ENCODE assay signal across 8 cellular contexts in genomic region chr11:6619021-6619745, GRCh38. TPM values are rescaled to one million over a fixed set of nuclear protein-coding genes. Genes with fewer than 3 reads are reported as not detected.
A peak's percentile ranks its signal among the peaks of the same experiment; 100 is the strongest.
DNase-seq lines count a peak whose midpoint lies in the region; ATAC-seq and TF ChIP-seq lines count a peak whose summit lies in the region.

Gene TPP1, minus strand, starts transcription at chr11:6619422. Its CDS starts 22 bp downstream, at chr11:6619400.

- H3K27ac ChIP-seq in CD4-positive, CD25-positive, alpha-beta regulatory T cell (ENCODE audit: insufficient read depth, low read length, poor library complexity, severe bottlenecking), result peak within 1 kb of the TSS; percentile 87
- H3K27ac ChIP-seq in dorsolateral prefrontal cortex (peak within 1 kb of the TSS; percentile 76 to 99 (median 94)), liver (ENCODE audit: low read depth in 1 of 2, low read length in 2 of 2) (peak within 1 kb of the TSS; percentile 76 to 85)

- peak; percentile 87 to 93 (median 91) for DNase-seq in CD4-positive, CD25-positive, alpha-beta regulatory T cell
- DNase-seq in NCI-H774 (lab: John Stamatoyannopoulos, UW) (peak; percentile 83), dorsolateral prefrontal cortex (peak; percentile 83 to 99 (median 97))
- peak; percentile 84 to 87 for DNase-seq in activated CD4-positive, alpha-beta T cell treated with anti-CD3 and anti-CD28 coated beads, Interleukin-2, amount 50 U/mL, for 4 hours
- DNase-seq in stimulated activated CD4-positive, alpha-beta T cell treated with anti-CD3 and anti-CD28 coated beads, Interleukin-4, amount 100 ng/mL, for 24 hours, result peak; percentile 91

- no peaks in the 10 kb centered on the region for H3K9me3 Mint-ChIP-seq in CD4-positive, CD25-positive, alpha-beta regulatory T cell

- peak in 1 of 2 donors; percentile 32 for TF ChIP-seq RAD21 in liver (IDR thresholded peaks at IDR 0.05)

- H3K4me1 Mint-ChIP-seq in CD4-positive, CD25-positive, alpha-beta regulatory T cell, result peaks cover 0 to 20% (median 13%) of the 10 kb centered on the region in 4 donors

- H3K4me3 Mint-ChIP-seq in CD4-positive, CD25-positive, alpha-beta regulatory T cell, result no peak within 1 kb of the TSS

- ATAC-seq in CD4-positive, CD25-positive, alpha-beta regulatory T cell (ENCODE audit: low read depth in 2 of 2), result peak; percentile 89 to 90
- ATAC-seq in GM19438 (IDR thresholded peaks at IDR 0.05; ENCODE audit: low read depth, unreplicated experiment) (peak; percentile 98), HG03571 (IDR thresholded peaks at IDR 0.05; ENCODE audit: unreplicated experiment) (peak; percentile 99)

- no peaks in the 10 kb centered on the region for H3K9me3 ChIP-seq in CD4-positive, CD25-positive, alpha-beta regulatory T cell (ENCODE audit: control insufficient read depth in 2 of 2, low read length in 2 of 2)
- no peaks in the 10 kb centered on the region for H3K9me3 ChIP-seq in liver (ENCODE audit: control insufficient read depth in 4 of 4, low read length in 3 of 4)

- H3K9ac ChIP-seq in liver (ENCODE audit: low read depth in 1 of 2, low read length in 2 of 2), result peak within 1 kb of the TSS; percentile 81 to 83

- intact Hi-C loops in dorsolateral prefrontal cortex (cut with DNase I), result loop anchor here in 1 of 2 donors (2.0 kb wide), 1 partner anchor 64 kb away; the partner anchor contains the start of gene MRPL17

- H3K27ac Mint-ChIP-seq in CD4-positive, CD25-positive, alpha-beta regulatory T cell, result no peak within 1 kb of the TSS

- H3K36me3 Mint-ChIP-seq in CD4-positive, CD25-positive, alpha-beta regulatory T cell, result peaks cover 17% of the 10 kb centered on the region

- TF ChIP-seq CTCF in dorsolateral prefrontal cortex (IDR thresholded peaks at IDR 0.05 in 54 of 56, conservative IDR thresholded peaks at IDR 0.05 in 2 of 56; ENCODE audit: low read depth in 1 of 56, partially characterized antibody in 56 of 56) (peak in 17 of 56 donors; percentile 1 to 43 (median 15)), liver (IDR thresholded peaks at IDR 0.05; ENCODE audit: low read depth, low read length, missing input control) (no peak)

- peaks cover 16% of the 10 kb centered on the region for H3K36me3 ChIP-seq in CD4-positive, CD25-positive, alpha-beta regulatory T cell (ENCODE audit: control insufficient read depth, insufficient read depth, low read length)
- peaks cover 7 to 16% (median 8%) of the 10 kb centered on the region in 4 donors for H3K36me3 ChIP-seq in liver (ENCODE audit: control insufficient read depth in 4 of 4, insufficient read depth in 3 of 4, low read depth in 1 of 4, low read length in 3 of 4)

- H3K4me3 ChIP-seq in CD4-positive, CD25-positive, alpha-beta regulatory T cell (ENCODE audit: low read depth, low read length), result peak within 1 kb of the TSS; percentile 98
- peak within 1 kb of the TSS; percentile 52 to 98 (median 85) for H3K4me3 ChIP-seq in dorsolateral prefrontal cortex
- H3K4me3 ChIP-seq in liver (ENCODE audit: low read depth in 1 of 3, low read length in 3 of 3), result peak within 1 kb of the TSS; percentile 56 to 96 (median 68)

- peaks cover 29% of the 10 kb centered on the region for H3K4me1 ChIP-seq in CD4-positive, CD25-positive, alpha-beta regulatory T cell (ENCODE audit: control insufficient read depth, insufficient read depth, low read length, poor library complexity, severe bottlenecking)
- peaks cover 0 to 24% (median 12%) of the 10 kb centered on the region in 4 donors for H3K4me1 ChIP-seq in liver (ENCODE audit: control insufficient read depth in 4 of 4, insufficient read depth in 4 of 4, low read length in 3 of 4)

- H3K27me3 ChIP-seq in CD4-positive, CD25-positive, alpha-beta regulatory T cell (ENCODE audit: control insufficient read depth, insufficient read depth, low read length), result no peaks in the 10 kb centered on the region
- no peaks in the 10 kb centered on the region for H3K27me3 ChIP-seq in dorsolateral prefrontal cortex
- H3K27me3 ChIP-seq in liver (ENCODE audit: control insufficient read depth in 4 of 4, insufficient read depth in 4 of 4, low read length in 3 of 4), result no peaks in the 10 kb centered on the region

- under 1% methylated on average over 16 of the region's 16 CpGs for WGBS in liver

- H3K27me3 Mint-ChIP-seq in CD4-positive, CD25-positive, alpha-beta regulatory T cell, result no peaks in the 10 kb centered on the region

TF ChIP-seq in liver, 16 proteins besides CTCF, POLR2A, EP300 and RAD21:
- TF ChIP-seq GABPA (IDR thresholded peaks at IDR 0.05 in 1 of 2, conservative IDR thresholded peaks at IDR 0.05 in 1 of 2) (peak in 1 of 2 donors; percentile 52), SP1 (IDR thresholded peaks at IDR 0.05) (peak; percentile 27), YY1 (IDR thresholded peaks at IDR 0.05) (peak; percentile 69), EGR1 (IDR thresholded peaks at IDR 0.05; ENCODE audit: low read depth in 2 of 2) (peak in 1 of 2 donors; percentile 24), FOXA1 (IDR thresholded peaks at IDR 0.05) (no peak), RXRA (IDR thresholded peaks at IDR 0.05) (peak in 1 of 2 donors; percentile 4), NR2F2 (IDR thresholded peaks at IDR 0.05) (no peak), REST (IDR thresholded peaks at IDR 0.05) (peak; percentile 58), JUND (IDR thresholded peaks at IDR 0.05) (peak in 1 of 2 donors; percentile 5), ATF3 (IDR thresholded peaks at IDR 0.05) (no peak)

RNA-seq across cellular contexts. Expression of gene TPP1, which starts in this region (rescaled TPM):
- total RNA-seq in CD4-positive, CD25-positive, alpha-beta regulatory T cell, result 100 TPM
- 100 to 1,000 TPM; 135 to 165 (median 137) TPM for polyA plus RNA-seq in CD4-positive, CD25-positive, alpha-beta regulatory T cell
- total RNA-seq in dorsolateral prefrontal cortex (100 to 1,000 TPM in 118 of 120 experiments, 10 to 100 TPM in 2; 89.6 to 219 (median 142) TPM), liver (100 to 1,000 TPM in 1 of 2 donors, 10 to 100 TPM in 1; 71.3 to 108 TPM)
- polyA plus RNA-seq in liver, result 100 to 1,000 TPM in 1 of 2 donors, 10 to 100 TPM in 1; 52.8 to 102 TPM

Comparison
In these comparisons a context has a peak if more than half of its experiments do, and no peak if none do; other contexts are left out.
1. Peak in every context shown above with its lines: DNase-seq, ATAC-seq, H3K4me3 ChIP-seq and H3K27ac ChIP-seq.